27 cellular contexts compared by ENCODE assay signal in genomic region chr2:118502106-118502505, GRCh38.
"Had no signal": no experiment of that assay in that cellular context is flagged by ENCODE, and none has a peak within 500 bp of the region (broad histone marks: within the 10 kb centered on the region; RNA-seq: fewer than 3 reads in every experiment).

No MANE protein-coding gene starts in this region.

- H3K27ac Mint-ChIP-seq: stimulated activated effector memory CD8-positive, alpha-beta T cell treated with anti-CD3 and anti-CD28 coated beads, Interleukin-12 subunit alpha, Interleukin-12 subunit beta, amount 100 ng/mL, for 72 hours; stimulated activated memory B cell treated with anti-CD40 and anti-IgM and Interleukin-4, amounts not matched to agents 10 μg/mL and 1 μg/mL and 100 μg/mL, for 72 hours; stimulated activated naive B cell treated with anti-CD40 and anti-IgM and Interleukin-4, amounts not matched to agents 10 μg/mL and 1 μg/mL and 100 μg/mL, for 72 hours; stimulated activated naive CD8-positive, alpha-beta T cell treated with anti-CD3 and anti-CD28 coated beads, Interleukin-15, amount 100 ng/mL, for 72 hours; stimulated activated naive CD8-positive, alpha-beta T cell treated with anti-CD3 and anti-CD28 coated beads, Interleukin-15, Interleukin-2, amounts not matched to agents 100 ng/mL and 50 ng/mL, for 24 hours; type B pancreatic cell had no signal

- H3K27ac ChIP-seq: stomach, suprapubic skin, testis, thoracic aorta, tibial artery, tibial nerve, upper lobe of left lung, upper lobe of right lung, uterus, vagina had no signal

- H3K4me3 ChIP-seq: stomach, suprapubic skin, testis, thoracic aorta, tibial artery, tibial nerve, upper lobe of left lung, upper lobe of right lung, uterus, vagina had no signal

- H3K36me3 ChIP-seq: stomach, suprapubic skin, thoracic aorta, tibial artery, tibial nerve, upper lobe of left lung, upper lobe of right lung, uterus, vagina had no signal

- H3K9me3 ChIP-seq: stomach, suprapubic skin, testis, thoracic aorta, tibial artery, tibial nerve, upper lobe of left lung, upper lobe of right lung, uterus, vagina had no signal

- H3K27me3 ChIP-seq: suprapubic skin, testis, tibial nerve, upper lobe of left lung, upper lobe of right lung, uterus, vagina had no signal

- H3K4me3 Mint-ChIP-seq: stimulated activated effector memory CD8-positive, alpha-beta T cell treated with anti-CD3 and anti-CD28 coated beads, Interleukin-12 subunit alpha, Interleukin-12 subunit beta, amount 100 ng/mL, for 72 hours; stimulated activated memory B cell treated with anti-CD40 and anti-IgM and Interleukin-4, amounts not matched to agents 10 μg/mL and 1 μg/mL and 100 μg/mL, for 72 hours; stimulated activated naive B cell treated with anti-CD40 and anti-IgM and Interleukin-4, amounts not matched to agents 10 μg/mL and 1 μg/mL and 100 μg/mL, for 72 hours; stimulated activated naive CD8-positive, alpha-beta T cell treated with anti-CD3 and anti-CD28 coated beads, Interleukin-15, amount 100 ng/mL, for 72 hours; stimulated activated naive CD8-positive, alpha-beta T cell treated with anti-CD3 and anti-CD28 coated beads, Interleukin-15, Interleukin-2, amounts not matched to agents 100 ng/mL and 50 ng/mL, for 24 hours; type B pancreatic cell had no signal

- ATAC-seq: stimulated activated effector memory CD8-positive, alpha-beta T cell treated with anti-CD3 and anti-CD28 coated beads, Interleukin-12 subunit alpha, Interleukin-12 subunit beta, amount 100 ng/mL, for 72 hours; stimulated activated memory B cell treated with anti-CD40 and anti-IgM and Interleukin-4, amounts not matched to agents 10 μg/mL and 1 μg/mL and 100 μg/mL, for 72 hours; stimulated activated naive B cell treated with anti-CD40 and anti-IgM and Interleukin-4, amounts not matched to agents 10 μg/mL and 1 μg/mL and 100 μg/mL, for 72 hours; stimulated activated naive CD8-positive, alpha-beta T cell treated with anti-CD3 and anti-CD28 coated beads, Interleukin-15, amount 100 ng/mL, for 72 hours; stimulated activated naive CD8-positive, alpha-beta T cell treated with anti-CD3 and anti-CD28 coated beads, Interleukin-15, Interleukin-2, amounts not matched to agents 100 U/mL and 50 U/mL, for 24 hours; upper lobe of right lung had no signal

- H3K4me1 ChIP-seq: stomach, suprapubic skin, testis, tibial artery, tibial nerve, upper lobe of left lung, upper lobe of right lung, uterus, vagina had no signal

- H3K9me3 Mint-ChIP-seq: stimulated activated memory B cell treated with anti-CD40 and anti-IgM and Interleukin-4, amounts not matched to agents 10 μg/mL and 1 μg/mL and 100 μg/mL, for 72 hours; stimulated activated naive B cell treated with anti-CD40 and anti-IgM and Interleukin-4, amounts not matched to agents 10 μg/mL and 1 μg/mL and 100 μg/mL, for 72 hours; stimulated activated naive CD8-positive, alpha-beta T cell treated with anti-CD3 and anti-CD28 coated beads, Interleukin-15, Interleukin-2, amounts not matched to agents 100 ng/mL and 50 ng/mL, for 24 hours; type B pancreatic cell had no signal

- H3K4me1 Mint-ChIP-seq: stimulated activated effector memory CD8-positive, alpha-beta T cell treated with anti-CD3 and anti-CD28 coated beads, Interleukin-12 subunit alpha, Interleukin-12 subunit beta, amount 100 ng/mL, for 72 hours; stimulated activated memory B cell treated with anti-CD40 and anti-IgM and Interleukin-4, amounts not matched to agents 10 μg/mL and 1 μg/mL and 100 μg/mL, for 72 hours; stimulated activated naive B cell treated with anti-CD40 and anti-IgM and Interleukin-4, amounts not matched to agents 10 μg/mL and 1 μg/mL and 100 μg/mL, for 72 hours; stimulated activated naive CD8-positive, alpha-beta T cell treated with anti-CD3 and anti-CD28 coated beads, Interleukin-15, amount 100 ng/mL, for 72 hours had no signal

- H3K36me3 Mint-ChIP-seq: stimulated activated effector memory CD8-positive, alpha-beta T cell treated with anti-CD3 and anti-CD28 coated beads, Interleukin-12 subunit alpha, Interleukin-12 subunit beta, amount 100 ng/mL, for 72 hours; stimulated activated memory B cell treated with anti-CD40 and anti-IgM and Interleukin-4, amounts not matched to agents 10 μg/mL and 1 μg/mL and 100 μg/mL, for 72 hours; stimulated activated naive B cell treated with anti-CD40 and anti-IgM and Interleukin-4, amounts not matched to agents 10 μg/mL and 1 μg/mL and 100 μg/mL, for 72 hours; type B pancreatic cell had no signal

- H3K27me3 Mint-ChIP-seq: stimulated activated memory B cell treated with anti-CD40 and anti-IgM and Interleukin-4, amounts not matched to agents 10 μg/mL and 1 μg/mL and 100 μg/mL, for 72 hours had no signal

- DNase-seq: stimulated activated CD4-positive, alpha-beta T cell treated with anti-CD3 and anti-CD28 coated beads, Interleukin-2, amount 100 ng/mL, for 24 hours; stimulated activated CD4-positive, alpha-beta T cell treated with anti-CD3 and anti-CD28 coated beads, Interleukin-2, amount 100 ng/mL, for 48 hours; stimulated activated CD4-positive, alpha-beta T cell treated with anti-CD3 and anti-CD28 coated beads, Interleukin-4, amount 100 ng/mL, for 1 hour; stimulated activated CD4-positive, alpha-beta T cell treated with anti-CD3 and anti-CD28 coated beads, Interleukin-4, amount 100 ng/mL, for 24 hours; stimulated activated CD4-positive, alpha-beta T cell treated with anti-CD3 and anti-CD28 coated beads, Interleukin-4, amount 100 ng/mL, for 4 hours; stimulated activated CD8-positive, alpha-beta memory T cell treated with anti-CD3 and anti-CD28 coated beads, Interleukin-4, amount 100 ng/mL, for 48 hours; stimulated activated naive B cell treated with anti-CD40 and anti-IgM and Interleukin-4, amounts not matched to agents 10 μg/mL and 1 μg/mL and 100 μg/mL, for 72 hours; stimulated activated naive CD4-positive, alpha-beta T cell; stimulated activated naive CD4-positive, alpha-beta T cell treated with Interleukin-2 at 50 U/mL for 16 hours; stimulated activated naive CD8-positive, alpha-beta T cell treated with anti-CD3 and anti-CD28 coated beads, Interleukin-15, amount 100 ng/mL, for 72 hours; stimulated activated naive CD8-positive, alpha-beta T cell treated with anti-CD3 and anti-CD28 coated beads, Interleukin-15, Interleukin-2, amounts not matched to agents 100 U/mL and 50 U/mL, for 24 hours; stomach; substantia nigra; testis; tibial artery; trophoblast cell; upper lobe of left lung; upper lobe of right lung; uterus had no signal
